ENCODE assay signal across 1 cellular context in genomic region chr19:13053761-13054604, GRCh38.
TF ChIP-seq lines count a peak whose summit lies in the region.

No MANE protein-coding gene starts in this region.

TF ChIP-seq in HCT116, 20 proteins besides CTCF, POLR2A, EP300 and RAD21:
- TF ChIP-seq TCF7L2 (IDR thresholded peaks at IDR 0.05; ENCODE audit: borderline replicate concordance, extremely low read depth, insufficient read depth, insufficient read length) (peak; percentile 87), YY1 (IDR thresholded peaks at IDR 0.05; ENCODE audit: extremely low read depth, insufficient replicate concordance, low read depth, low read length) (peak; percentile 75), POLR2AphosphoS5 (IDR thresholded peaks at IDR 0.05; ENCODE audit: low read depth, low read length) (peak; percentile 66; the same call in 1 of the 2 replicates), ZFX (IDR thresholded peaks at IDR 0.05) (no peak), ATF3 (IDR thresholded peaks at IDR 0.05) (no peak), SP1 (IDR thresholded peaks at IDR 0.05; ENCODE audit: low read depth) (peak; percentile 66)
